ENCODE assay signal across 10 cellular contexts in genomic region chr3:197030379-197031314, GRCh38. TPM values are rescaled to one million over a fixed set of nuclear protein-coding genes. Genes with fewer than 3 reads are reported as not detected.
DNase-seq lines count a peak whose midpoint lies in the region; FAIRE-seq and TF ChIP-seq lines count a peak whose summit lies in the region.
"Had no signal": no experiment of that assay in that cellular context is flagged by ENCODE, and none has a peak within 500 bp of the region (broad histone marks: within the 10 kb centered on the region; RNA-seq: fewer than 3 reads in every experiment).

No MANE protein-coding gene starts in this region.

- FAIRE-seq in keratinocyte (lab: Jason Lieb, UNC) = no peak

- no peak overlapping the region for H2AFZ ChIP-seq in keratinocyte (ENCODE audit: control insufficient read depth, low read length)

- peaks cover 8% of the 10 kb centered on the region for H3K9me3 Mint-ChIP-seq in activated naive CD4-positive, alpha-beta T cell treated with anti-CD3 and anti-CD28 coated beads, Interleukin-2, amount 10 ng/mL, durations not matched to agents 7 days and 5 days
- H3K9me3 Mint-ChIP-seq in MCF 10A (ENCODE audit: unreplicated experiment) = no peaks in the 10 kb centered on the region

- H3K9me3 ChIP-seq in keratinocyte (ENCODE audit: control insufficient read depth, low read depth, low read length) (no peaks in the 10 kb centered on the region), vagina (no peaks in the 10 kb centered on the region)
- H3K9me3 ChIP-seq: thyroid gland had no signal

- no peak overlapping the region for H3K27ac Mint-ChIP-seq in activated naive CD4-positive, alpha-beta T cell treated with anti-CD3 and anti-CD28 coated beads, Interleukin-2, amount 10 ng/mL, durations not matched to agents 7 days and 5 days
- H3K27ac Mint-ChIP-seq in MCF 10A (ENCODE audit: low read depth, unreplicated experiment) = peak overlapping the region; percentile 78

- no peaks in the 10 kb centered on the region for H3K27me3 ChIP-seq in keratinocyte (ENCODE audit: control insufficient read depth, extremely low read depth, insufficient read depth, low read length)
- no peaks in the 10 kb centered on the region for H3K27me3 ChIP-seq in vagina
- H3K27me3 ChIP-seq: thyroid gland had no signal

- DNase-seq in activated naive CD4-positive, alpha-beta T cell treated with anti-CD3 and anti-CD28 coated beads, Interleukin-2, amount 10 ng/mL, durations not matched to agents 7 days and 5 days = no peak
- no peak for DNase-seq in activated naive CD4-positive, alpha-beta T cell treated with anti-CD3 and anti-CD28 coated beads, Interleukin-2, amount 50 U/mL, for 16 hours
- DNase-seq in MCF 10A (ENCODE audit: unreplicated experiment) (no peak), keratinocyte (ENCODE audit: low read depth, low spot score) (no peak), vagina (ENCODE audit: extremely low spot score in 2 of 2) (peak in 1 of 2 donors; percentile 83), occipital lobe (lab: John Stamatoyannopoulos, UW) (no peak), COR-L47 (lab: John Stamatoyannopoulos, UW) (no peak), SHP77 treated with DMSO at 0.1 percent for 48 hours (lab: John Stamatoyannopoulos, UW) (no peak)

- no peaks in the 10 kb centered on the region for H3K9me1 ChIP-seq in keratinocyte (ENCODE audit: control insufficient read depth, extremely low read depth, insufficient read depth, low read length)

- H3K4me3 Mint-ChIP-seq in activated naive CD4-positive, alpha-beta T cell treated with anti-CD3 and anti-CD28 coated beads, Interleukin-2, amount 10 ng/mL, durations not matched to agents 7 days and 5 days = peak overlapping the region; percentile 41
- H3K4me3 Mint-ChIP-seq in MCF 10A (ENCODE audit: unreplicated experiment) = peak overlapping the region; percentile 16

- peaks cover 11% of the 10 kb centered on the region for H3K4me1 Mint-ChIP-seq in activated naive CD4-positive, alpha-beta T cell treated with anti-CD3 and anti-CD28 coated beads, Interleukin-2, amount 10 ng/mL, durations not matched to agents 7 days and 5 days
- peaks cover 25% of the 10 kb centered on the region for H3K4me1 Mint-ChIP-seq in MCF 10A (ENCODE audit: insufficient read depth, unreplicated experiment)

- peaks cover 18% of the 10 kb centered on the region for H3K4me1 ChIP-seq in keratinocyte (ENCODE audit: control insufficient read depth, extremely low read depth, insufficient read depth, low read length)
- peaks cover 26% of the 10 kb centered on the region for H3K4me1 ChIP-seq in vagina

- H3K36me3 ChIP-seq in keratinocyte (ENCODE audit: control insufficient read depth in 2 of 2, extremely low read depth in 1 of 2, insufficient read depth in 2 of 2, low read length in 2 of 2) (no peaks in the 10 kb centered on the region), vagina (no peaks in the 10 kb centered on the region)
- H3K36me3 ChIP-seq: thyroid gland had no signal

- CTCF ChIA-PET in activated naive CD4-positive, alpha-beta T cell treated with anti-CD3 and anti-CD28 coated beads, Interleukin-2, amount 10 ng/mL, durations not matched to agents 7 days and 5 days (lab: Charles Lee) = interaction anchor here (0.8 to 3.0 kb wide), 12 partner anchors 9 to 676 kb away, joined by 3 to 19 read pairs (median 4); no protein-coding TSS in a partner anchor
- CTCF ChIA-PET in MCF 10A (lab: Yijun Ruan, JAX) = interaction anchor here (0.6 to 2.4 kb wide), 19 partner anchors 9 to 751 kb away, joined by 3 to 21 read pairs (median 4); no protein-coding TSS in a partner anchor

- no TSS peak for BruUV-seq in MCF 10A (replicated peaks; lab: Mats Ljungman, UMichigan)

- POLR2A ChIA-PET in MCF 10A (lab: Yijun Ruan, JAX) = interaction anchor here (0.7 to 1.9 kb wide), 8 partner anchors 10 to 214 kb away, joined by 3 to 6 read pairs (median 4); partner anchors contain the start of gene NCBP2

- H4K20me1 ChIP-seq in keratinocyte (ENCODE audit: control insufficient read depth, extremely low read depth, insufficient read depth, low read length) = no peaks in the 10 kb centered on the region

- no peak for TF ChIP-seq POLR2A in vagina (IDR thresholded peaks at IDR 0.05)

- dilution Hi-C loops in keratinocyte (cut with MboI; ENCODE audit: extremely low pct_ligation_motif_present, low sequenced_read_pairs) = no loop called here

- peaks cover 2% of the 10 kb centered on the region for H3K36me3 Mint-ChIP-seq in activated naive CD4-positive, alpha-beta T cell treated with anti-CD3 and anti-CD28 coated beads, Interleukin-2, amount 10 ng/mL, durations not matched to agents 7 days and 5 days
- H3K36me3 Mint-ChIP-seq in MCF 10A (ENCODE audit: insufficient read depth, unreplicated experiment) = peaks cover 12% of the 10 kb centered on the region

- H3K79me2 ChIP-seq in keratinocyte (ENCODE audit: control insufficient read depth, insufficient read depth, low read length) = no peaks in the 10 kb centered on the region

- H3K4me3 ChIP-seq in keratinocyte (ENCODE audit: control insufficient read depth in 2 of 3, extremely low read depth in 1 of 3, insufficient read depth in 2 of 3, low read depth in 1 of 3, low read length in 3 of 3) (no peak overlapping the region), vagina (no peak overlapping the region)

- intact Hi-C loops in MCF 10A (cut with micrococcal nuclease) = no loop called here
- intact Hi-C loops in vagina (cut with DNase I) = no loop called here

- H3K9ac ChIP-seq in keratinocyte (ENCODE audit: control insufficient read depth, extremely low read depth, insufficient read depth, low read length) = no peak overlapping the region

- H3K27ac ChIP-seq in keratinocyte (ENCODE audit: control insufficient read depth, insufficient read depth, low read length) (peak overlapping the region; percentile 43), vagina (peak overlapping the region; percentile 69)
- H3K27ac ChIP-seq: C4-2B had no signal

- peaks cover 56% of the 10 kb centered on the region for H3K27me3 Mint-ChIP-seq in activated naive CD4-positive, alpha-beta T cell treated with anti-CD3 and anti-CD28 coated beads, Interleukin-2, amount 10 ng/mL, durations not matched to agents 7 days and 5 days
- no peaks in the 10 kb centered on the region for H3K27me3 Mint-ChIP-seq in MCF 10A (ENCODE audit: insufficient read depth, unreplicated experiment)

- H3K4me2 ChIP-seq in keratinocyte (ENCODE audit: control insufficient read depth, extremely low read depth, insufficient read depth, low read depth, low read length) = no peak overlapping the region

- TF ChIP-seq CTCF in MCF 10A (IDR thresholded peaks at IDR 0.05; ENCODE audit: unreplicated experiment) (no peak), keratinocyte (optimal IDR thresholded peaks at IDR 0.05 in 1 of 3, IDR thresholded peaks at IDR 0.05 in 1 of 3, conservative IDR thresholded peaks at IDR 0.05 in 1 of 3; ENCODE audit: extremely low read depth in 1 of 3, insufficient read depth in 2 of 3, low read length in 3 of 3) (no peak), vagina (IDR thresholded peaks at IDR 0.05) (no peak)

RNA-seq across cellular contexts. Expression of gene MELTF, which starts 1.0 kb away (rescaled TPM):
- 9.1 and 20.6 TPM in 2 replicates for total RNA-seq in MCF 10A (2022)
- 6.0 to 10.7 TPM (median 8.1 TPM) in 3 replicates for polyA plus RNA-seq in keratinocyte
- 0.71 TPM for polyA plus RNA-seq in keratinocyte (2011; ENCODE audit: low read depth)
- 3.9 and 6.4 TPM in 2 replicates for polyA plus RNA-seq in keratinocyte (2011; cell fraction: cytosol; rRNA removed)
- 20.5 and 24.9 TPM in 2 replicates for polyA plus RNA-seq in keratinocyte (2011; cell fraction: nucleus; rRNA removed)
- 1.1 and 12.4 TPM in 2 replicates for polyA plus RNA-seq in keratinocyte (2012; ENCODE audit: low replicate concordance)
- 5.4 to 15.2 TPM (median 5.5 TPM) in 3 replicates for polyA minus RNA-seq in keratinocyte
- polyA minus RNA-seq in keratinocyte (2011; cell fraction: cytosol; rRNA and poly(A)+ RNA removed) = 14.6 TPM
- polyA minus RNA-seq in keratinocyte (2011; cell fraction: nucleus; rRNA and poly(A)+ RNA removed) = 25.5 and 33.5 TPM in 2 replicates
- 23.6 TPM for total RNA-seq in vagina
- total RNA-seq in occipital lobe = 1.7 TPM
